In genomic region chr2:63696496-63696895, GRCh38 we compare ENCODE assay signal across 13 cellular contexts.
"Had no signal": no experiment of that assay in that cellular context is flagged by ENCODE, and none has a peak within 500 bp of the region (broad histone marks: within the 10 kb centered on the region; RNA-seq: fewer than 3 reads in every experiment).

No MANE protein-coding gene starts in this region.

- H3K4me3 ChIP-seq: heart right ventricle, left ventricle myocardium inferior, upper lobe of left lung had no signal

- H3K27ac ChIP-seq: epithelial cell of prostate, heart right ventricle, left ventricle myocardium inferior, upper lobe of left lung had no signal

- FAIRE-seq: frontal cortex had no signal

- H3K36me3 ChIP-seq: heart right ventricle, left ventricle myocardium inferior, upper lobe of left lung had no signal

- H3K9me3 ChIP-seq: heart right ventricle, left ventricle myocardium inferior, upper lobe of left lung had no signal

- ATAC-seq: activated CD4-positive, CD25-positive, alpha-beta regulatory T cell treated with anti-CD3 and anti-CD28 coated beads, Interleukin-2, amount 50 U/mL, for 24 hours; effector memory CD8-positive, alpha-beta T cell; heart right ventricle; natural killer cell treated with Interleukin-12 subunit alpha and Interleukin-12 subunit beta and Interleukin-15 and Interleukin-18, amount 100 ng/mL, for 72 hours had no signal

- H3K27me3 ChIP-seq: heart right ventricle, upper lobe of left lung had no signal

- DNase-seq: activated naive CD8-positive, alpha-beta T cell treated with anti-CD3 and anti-CD28 coated beads for 36 hours; dermis blood vessel endothelial cell; effector memory CD8-positive, alpha-beta T cell; heart right ventricle; left ventricle myocardium inferior; mesendoderm; stimulated activated CD4-positive, alpha-beta T cell treated with anti-CD3 and anti-CD28 coated beads, Interleukin-4, amount 100 ng/mL, for 24 hours; stimulated activated naive CD4-positive, alpha-beta T cell treated with Interleukin-2 at 50 U/mL for 16 hours; upper lobe of left lung had no signal
